1 cellular context compared by ENCODE assay signal in the genomic region with DNA sequence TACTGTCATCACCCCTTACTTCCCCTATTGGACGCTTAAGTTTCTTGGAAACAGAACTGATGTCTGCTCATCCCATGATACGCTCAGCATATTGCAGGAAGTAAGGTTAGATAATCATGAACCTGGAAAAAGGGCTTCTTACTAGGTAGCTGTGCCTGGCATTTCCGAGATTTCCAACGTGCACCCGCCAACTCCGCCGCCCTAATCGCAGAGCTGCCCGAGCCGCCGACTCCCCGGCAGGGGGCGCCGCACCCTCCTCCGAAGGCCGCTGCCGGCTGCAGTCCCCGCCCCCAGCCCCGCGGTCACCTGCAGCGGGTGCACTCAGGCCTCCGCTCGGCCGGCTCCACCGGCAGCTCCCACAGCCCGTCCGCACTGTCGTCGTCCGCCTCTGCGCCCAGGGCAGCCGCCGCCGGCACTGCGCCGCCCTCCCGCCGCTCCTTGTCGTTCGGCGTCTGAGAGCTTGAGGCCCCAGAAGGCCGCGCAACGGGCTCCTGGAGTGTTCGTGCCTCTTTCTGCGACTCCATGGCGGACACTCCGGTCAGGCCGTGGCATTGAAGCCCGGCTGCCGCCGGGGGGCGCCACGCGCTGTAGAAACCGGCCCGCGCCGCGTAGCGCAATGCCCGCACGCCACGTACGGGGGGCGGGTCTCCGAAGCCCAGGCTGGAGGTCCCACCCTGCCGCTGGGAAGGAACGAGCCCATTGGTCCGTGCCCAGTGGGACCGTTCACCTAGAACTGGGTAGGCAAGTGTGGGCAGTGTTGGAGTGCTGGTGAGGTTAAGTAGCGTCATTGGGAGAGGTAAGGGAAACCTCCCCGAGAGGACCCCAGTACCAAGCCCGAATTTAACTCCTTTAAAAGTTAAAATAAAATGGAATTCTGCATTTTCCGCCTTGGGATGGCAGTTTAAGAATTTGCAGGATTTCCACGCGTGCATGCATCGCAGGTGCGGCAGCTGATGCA.
A peak's percentile ranks its signal among the peaks of the same experiment; 100 is the strongest.
TF ChIP-seq lines count a peak whose summit lies in the region.

A gene with protein sequence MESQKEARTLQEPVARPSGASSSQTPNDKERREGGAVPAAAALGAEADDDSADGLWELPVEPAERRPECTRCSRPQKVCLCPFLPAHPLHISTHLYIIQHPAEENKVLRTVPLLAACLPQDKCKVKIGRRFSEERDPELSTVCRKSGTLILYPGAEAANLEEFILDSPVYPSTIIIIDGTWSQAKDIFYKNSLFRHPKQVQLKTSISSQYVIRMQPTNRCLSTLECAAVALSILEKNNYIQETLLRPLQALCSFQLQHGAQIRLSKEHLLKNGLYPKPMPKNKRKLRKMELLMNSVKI (minus strand): TSS at position 560 of the 958 bp plus-strand sequence. CDS start 36 bp downstream, at position 524.

TF ChIP-seq in K562, 482 proteins besides CTCF, POLR2A, EP300 and RAD21 (continued from another document and continues in another):
- TF ChIP-seq, protein P1, sequence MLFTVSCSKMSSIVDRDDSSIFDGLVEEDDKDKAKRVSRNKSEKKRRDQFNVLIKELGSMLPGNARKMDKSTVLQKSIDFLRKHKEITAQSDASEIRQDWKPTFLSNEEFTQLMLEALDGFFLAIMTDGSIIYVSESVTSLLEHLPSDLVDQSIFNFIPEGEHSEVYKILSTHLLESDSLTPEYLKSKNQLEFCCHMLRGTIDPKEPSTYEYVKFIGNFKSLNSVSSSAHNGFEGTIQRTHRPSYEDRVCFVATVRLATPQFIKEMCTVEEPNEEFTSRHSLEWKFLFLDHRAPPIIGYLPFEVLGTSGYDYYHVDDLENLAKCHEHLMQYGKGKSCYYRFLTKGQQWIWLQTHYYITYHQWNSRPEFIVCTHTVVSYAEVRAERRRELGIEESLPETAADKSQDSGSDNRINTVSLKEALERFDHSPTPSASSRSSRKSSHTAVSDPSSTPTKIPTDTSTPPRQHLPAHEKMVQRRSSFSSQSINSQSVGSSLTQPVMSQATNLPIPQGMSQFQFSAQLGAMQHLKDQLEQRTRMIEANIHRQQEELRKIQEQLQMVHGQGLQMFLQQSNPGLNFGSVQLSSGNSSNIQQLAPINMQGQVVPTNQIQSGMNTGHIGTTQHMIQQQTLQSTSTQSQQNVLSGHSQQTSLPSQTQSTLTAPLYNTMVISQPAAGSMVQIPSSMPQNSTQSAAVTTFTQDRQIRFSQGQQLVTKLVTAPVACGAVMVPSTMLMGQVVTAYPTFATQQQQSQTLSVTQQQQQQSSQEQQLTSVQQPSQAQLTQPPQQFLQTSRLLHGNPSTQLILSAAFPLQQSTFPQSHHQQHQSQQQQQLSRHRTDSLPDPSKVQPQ (CRISPR knock-in tag; IDR thresholded peaks at IDR 0.05; ENCODE audit: borderline replicate concordance) = no peak
- TF ChIP-seq ATF1 (CRISPR knock-in tag; IDR thresholded peaks at IDR 0.05) (no peak), ATF1 (tag; IDR thresholded peaks at IDR 0.05) (peak; percentile 94), YY1 (IDR thresholded peaks at IDR 0.05; ENCODE audit: borderline replicate concordance in 1 of 3, control insufficient read depth in 1 of 3, extremely low read depth in 1 of 3, insufficient read depth in 3 of 3, insufficient read length in 1 of 3, insufficient replicate concordance in 2 of 3, low read depth in 1 of 3, low read length in 2 of 3) (peak; percentile 58 to 92 (median 86)), MEF2D (tag; conservative IDR thresholded peaks at IDR 0.05; ENCODE audit: low read depth) (no peak), ZNF134 (CRISPR knock-in tag; conservative IDR thresholded peaks at IDR 0.05) (no peak), MXI1 (IDR thresholded peaks at IDR 0.05; ENCODE audit: low read depth, low read length) (no peak), ZNF41 (CRISPR knock-in tag; conservative IDR thresholded peaks at IDR 0.05) (no peak), KLF10 (CRISPR knock-in tag; IDR thresholded peaks at IDR 0.05) (no peak), RBM22 (IDR thresholded peaks at IDR 0.05; ENCODE audit: low read depth, low read length, poor library complexity, severe bottlenecking) (peak; percentile 65), ZNF75A (CRISPR knock-in tag; IDR thresholded peaks at IDR 0.05) (no peak), NFE2L1 (tag; IDR thresholded peaks at IDR 0.05; ENCODE audit: borderline replicate concordance, low read depth) (no peak), ZNF311 (CRISPR knock-in tag; IDR thresholded peaks at IDR 0.05) (no peak), RBM25 (IDR thresholded peaks at IDR 0.05; ENCODE audit: low read depth, low read length, severe bottlenecking) (peak; percentile 34), XRCC4 (IDR thresholded peaks at IDR 0.05; ENCODE audit: extremely low read depth, insufficient read depth, insufficient read length) (no peak), MTA1 (IDR thresholded peaks at IDR 0.05; ENCODE audit: borderline replicate concordance) (no peak; the same call in 1 of the 2 replicates)
- TF ChIP-seq, protein P2, sequence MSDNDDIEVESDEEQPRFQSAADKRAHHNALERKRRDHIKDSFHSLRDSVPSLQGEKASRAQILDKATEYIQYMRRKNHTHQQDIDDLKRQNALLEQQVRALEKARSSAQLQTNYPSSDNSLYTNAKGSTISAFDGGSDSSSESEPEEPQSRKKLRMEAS (CRISPR knock-in tag; IDR thresholded peaks at IDR 0.05) = peak; percentile 78; the same call in 1 of the 2 replicates
- TF ChIP-seq, protein P3, sequence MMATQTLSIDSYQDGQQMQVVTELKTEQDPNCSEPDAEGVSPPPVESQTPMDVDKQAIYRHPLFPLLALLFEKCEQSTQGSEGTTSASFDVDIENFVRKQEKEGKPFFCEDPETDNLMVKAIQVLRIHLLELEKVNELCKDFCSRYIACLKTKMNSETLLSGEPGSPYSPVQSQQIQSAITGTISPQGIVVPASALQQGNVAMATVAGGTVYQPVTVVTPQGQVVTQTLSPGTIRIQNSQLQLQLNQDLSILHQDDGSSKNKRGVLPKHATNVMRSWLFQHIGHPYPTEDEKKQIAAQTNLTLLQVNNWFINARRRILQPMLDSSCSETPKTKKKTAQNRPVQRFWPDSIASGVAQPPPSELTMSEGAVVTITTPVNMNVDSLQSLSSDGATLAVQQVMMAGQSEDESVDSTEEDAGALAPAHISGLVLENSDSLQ (IDR thresholded peaks at IDR 0.05) = no peak
- TF ChIP-seq, protein P4, sequence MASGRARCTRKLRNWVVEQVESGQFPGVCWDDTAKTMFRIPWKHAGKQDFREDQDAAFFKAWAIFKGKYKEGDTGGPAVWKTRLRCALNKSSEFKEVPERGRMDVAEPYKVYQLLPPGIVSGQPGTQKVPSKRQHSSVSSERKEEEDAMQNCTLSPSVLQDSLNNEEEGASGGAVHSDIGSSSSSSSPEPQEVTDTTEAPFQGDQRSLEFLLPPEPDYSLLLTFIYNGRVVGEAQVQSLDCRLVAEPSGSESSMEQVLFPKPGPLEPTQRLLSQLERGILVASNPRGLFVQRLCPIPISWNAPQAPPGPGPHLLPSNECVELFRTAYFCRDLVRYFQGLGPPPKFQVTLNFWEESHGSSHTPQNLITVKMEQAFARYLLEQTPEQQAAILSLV (tag; IDR thresholded peaks at IDR 0.05) = no peak
- TF ChIP-seq, protein P5, sequence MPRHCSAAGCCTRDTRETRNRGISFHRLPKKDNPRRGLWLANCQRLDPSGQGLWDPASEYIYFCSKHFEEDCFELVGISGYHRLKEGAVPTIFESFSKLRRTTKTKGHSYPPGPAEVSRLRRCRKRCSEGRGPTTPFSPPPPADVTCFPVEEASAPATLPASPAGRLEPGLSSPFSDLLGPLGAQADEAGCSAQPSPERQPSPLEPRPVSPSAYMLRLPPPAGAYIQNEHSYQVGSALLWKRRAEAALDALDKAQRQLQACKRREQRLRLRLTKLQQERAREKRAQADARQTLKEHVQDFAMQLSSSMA (CRISPR knock-in tag; IDR thresholded peaks at IDR 0.05) = no peak
- TF ChIP-seq, protein P6, sequence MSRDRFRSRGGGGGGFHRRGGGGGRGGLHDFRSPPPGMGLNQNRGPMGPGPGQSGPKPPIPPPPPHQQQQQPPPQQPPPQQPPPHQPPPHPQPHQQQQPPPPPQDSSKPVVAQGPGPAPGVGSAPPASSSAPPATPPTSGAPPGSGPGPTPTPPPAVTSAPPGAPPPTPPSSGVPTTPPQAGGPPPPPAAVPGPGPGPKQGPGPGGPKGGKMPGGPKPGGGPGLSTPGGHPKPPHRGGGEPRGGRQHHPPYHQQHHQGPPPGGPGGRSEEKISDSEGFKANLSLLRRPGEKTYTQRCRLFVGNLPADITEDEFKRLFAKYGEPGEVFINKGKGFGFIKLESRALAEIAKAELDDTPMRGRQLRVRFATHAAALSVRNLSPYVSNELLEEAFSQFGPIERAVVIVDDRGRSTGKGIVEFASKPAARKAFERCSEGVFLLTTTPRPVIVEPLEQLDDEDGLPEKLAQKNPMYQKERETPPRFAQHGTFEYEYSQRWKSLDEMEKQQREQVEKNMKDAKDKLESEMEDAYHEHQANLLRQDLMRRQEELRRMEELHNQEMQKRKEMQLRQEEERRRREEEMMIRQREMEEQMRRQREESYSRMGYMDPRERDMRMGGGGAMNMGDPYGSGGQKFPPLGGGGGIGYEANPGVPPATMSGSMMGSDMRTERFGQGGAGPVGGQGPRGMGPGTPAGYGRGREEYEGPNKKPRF (IDR thresholded peaks at IDR 0.05; ENCODE audit: low read depth, low read length) = no peak
- TF ChIP-seq, protein P7, sequence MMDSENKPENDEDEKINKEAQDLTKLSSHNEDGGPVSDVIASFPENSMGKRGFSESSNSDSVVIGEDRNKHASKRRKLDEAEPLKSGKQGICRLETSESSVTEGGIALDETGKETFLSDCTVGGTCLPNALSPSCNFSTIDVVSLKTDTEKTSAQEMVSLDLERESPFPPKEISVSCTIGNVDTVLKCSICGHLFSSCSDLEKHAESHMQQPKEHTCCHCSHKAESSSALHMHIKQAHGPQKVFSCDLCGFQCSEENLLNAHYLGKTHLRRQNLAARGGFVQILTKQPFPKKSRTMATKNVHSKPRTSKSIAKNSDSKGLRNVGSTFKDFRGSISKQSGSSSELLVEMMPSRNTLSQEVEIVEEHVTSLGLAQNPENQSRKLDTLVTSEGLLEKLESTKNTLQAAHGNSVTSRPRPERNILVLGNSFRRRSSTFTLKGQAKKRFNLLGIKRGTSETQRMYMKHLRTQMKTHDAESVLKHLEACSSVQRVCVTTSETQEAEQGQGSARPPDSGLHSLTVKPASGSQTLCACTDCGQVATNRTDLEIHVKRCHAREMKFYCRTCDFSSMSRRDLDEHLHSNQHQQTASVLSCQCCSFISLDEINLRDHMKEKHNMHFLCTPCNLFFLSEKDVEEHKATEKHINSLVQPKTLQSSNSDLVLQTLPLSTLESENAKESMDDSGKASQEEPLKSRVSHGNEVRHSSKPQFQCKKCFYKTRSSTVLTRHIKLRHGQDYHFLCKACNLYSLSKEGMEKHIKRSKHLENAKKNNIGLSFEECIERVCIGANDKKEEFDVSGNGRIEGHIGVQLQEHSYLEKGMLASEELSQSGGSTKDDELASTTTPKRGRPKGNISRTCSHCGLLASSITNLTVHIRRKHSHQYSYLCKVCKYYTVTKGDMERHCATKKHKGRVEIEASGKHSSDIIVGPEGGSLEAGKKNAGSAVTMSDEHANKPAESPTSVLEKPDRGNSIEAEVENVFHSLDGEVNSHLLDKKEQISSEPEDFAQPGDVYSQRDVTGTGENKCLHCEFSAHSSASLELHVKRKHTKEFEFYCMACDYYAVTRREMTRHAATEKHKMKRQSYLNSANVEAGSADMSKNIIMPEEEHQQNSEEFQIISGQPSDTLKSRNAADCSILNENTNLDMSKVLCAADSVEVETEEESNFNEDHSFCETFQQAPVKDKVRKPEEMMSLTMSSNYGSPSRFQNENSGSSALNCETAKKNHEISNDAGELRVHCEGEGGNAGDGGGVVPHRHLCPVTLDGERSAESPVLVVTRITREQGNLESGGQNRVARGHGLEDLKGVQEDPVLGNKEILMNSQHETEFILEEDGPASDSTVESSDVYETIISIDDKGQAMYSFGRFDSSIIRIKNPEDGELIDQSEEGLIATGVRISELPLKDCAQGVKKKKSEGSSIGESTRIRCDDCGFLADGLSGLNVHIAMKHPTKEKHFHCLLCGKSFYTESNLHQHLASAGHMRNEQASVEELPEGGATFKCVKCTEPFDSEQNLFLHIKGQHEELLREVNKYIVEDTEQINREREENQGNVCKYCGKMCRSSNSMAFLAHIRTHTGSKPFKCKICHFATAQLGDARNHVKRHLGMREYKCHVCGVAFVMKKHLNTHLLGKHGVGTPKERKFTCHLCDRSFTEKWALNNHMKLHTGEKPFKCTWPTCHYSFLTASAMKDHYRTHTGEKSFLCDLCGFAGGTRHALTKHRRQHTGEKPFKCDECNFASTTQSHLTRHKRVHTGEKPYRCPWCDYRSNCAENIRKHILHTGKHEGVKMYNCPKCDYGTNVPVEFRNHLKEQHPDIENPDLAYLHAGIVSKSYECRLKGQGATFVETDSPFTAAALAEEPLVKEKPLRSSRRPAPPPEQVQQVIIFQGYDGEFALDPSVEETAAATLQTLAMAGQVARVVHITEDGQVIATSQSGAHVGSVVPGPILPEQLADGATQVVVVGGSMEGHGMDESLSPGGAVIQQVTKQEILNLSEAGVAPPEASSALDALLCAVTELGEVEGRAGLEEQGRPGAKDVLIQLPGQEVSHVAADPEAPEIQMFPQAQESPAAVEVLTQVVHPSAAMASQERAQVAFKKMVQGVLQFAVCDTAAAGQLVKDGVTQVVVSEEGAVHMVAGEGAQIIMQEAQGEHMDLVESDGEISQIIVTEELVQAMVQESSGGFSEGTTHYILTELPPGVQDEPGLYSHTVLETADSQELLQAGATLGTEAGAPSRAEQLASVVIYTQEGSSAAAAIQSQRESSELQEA (IDR thresholded peaks at IDR 0.05; ENCODE audit: low read depth) = no peak
- TF ChIP-seq, protein P8, sequence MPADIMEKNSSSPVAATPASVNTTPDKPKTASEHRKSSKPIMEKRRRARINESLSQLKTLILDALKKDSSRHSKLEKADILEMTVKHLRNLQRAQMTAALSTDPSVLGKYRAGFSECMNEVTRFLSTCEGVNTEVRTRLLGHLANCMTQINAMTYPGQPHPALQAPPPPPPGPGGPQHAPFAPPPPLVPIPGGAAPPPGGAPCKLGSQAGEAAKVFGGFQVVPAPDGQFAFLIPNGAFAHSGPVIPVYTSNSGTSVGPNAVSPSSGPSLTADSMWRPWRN (IDR thresholded peaks at IDR 0.05; ENCODE audit: low read depth) = no peak
- TF ChIP-seq, protein P9, sequence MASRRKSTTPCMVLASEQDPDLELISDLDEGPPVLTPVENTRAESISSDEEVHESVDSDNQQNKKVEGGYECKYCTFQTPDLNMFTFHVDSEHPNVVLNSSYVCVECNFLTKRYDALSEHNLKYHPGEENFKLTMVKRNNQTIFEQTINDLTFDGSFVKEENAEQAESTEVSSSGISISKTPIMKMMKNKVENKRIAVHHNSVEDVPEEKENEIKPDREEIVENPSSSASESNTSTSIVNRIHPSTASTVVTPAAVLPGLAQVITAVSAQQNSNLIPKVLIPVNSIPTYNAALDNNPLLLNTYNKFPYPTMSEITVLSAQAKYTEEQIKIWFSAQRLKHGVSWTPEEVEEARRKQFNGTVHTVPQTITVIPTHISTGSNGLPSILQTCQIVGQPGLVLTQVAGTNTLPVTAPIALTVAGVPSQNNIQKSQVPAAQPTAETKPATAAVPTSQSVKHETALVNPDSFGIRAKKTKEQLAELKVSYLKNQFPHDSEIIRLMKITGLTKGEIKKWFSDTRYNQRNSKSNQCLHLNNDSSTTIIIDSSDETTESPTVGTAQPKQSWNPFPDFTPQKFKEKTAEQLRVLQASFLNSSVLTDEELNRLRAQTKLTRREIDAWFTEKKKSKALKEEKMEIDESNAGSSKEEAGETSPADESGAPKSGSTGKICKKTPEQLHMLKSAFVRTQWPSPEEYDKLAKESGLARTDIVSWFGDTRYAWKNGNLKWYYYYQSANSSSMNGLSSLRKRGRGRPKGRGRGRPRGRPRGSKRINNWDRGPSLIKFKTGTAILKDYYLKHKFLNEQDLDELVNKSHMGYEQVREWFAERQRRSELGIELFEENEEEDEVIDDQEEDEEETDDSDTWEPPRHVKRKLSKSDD (conservative IDR thresholded peaks at IDR 0.05; ENCODE audit: low read length) = no peak
